Comparison of ENCODE assay signal across 23 cellular contexts in the genomic region with DNA sequence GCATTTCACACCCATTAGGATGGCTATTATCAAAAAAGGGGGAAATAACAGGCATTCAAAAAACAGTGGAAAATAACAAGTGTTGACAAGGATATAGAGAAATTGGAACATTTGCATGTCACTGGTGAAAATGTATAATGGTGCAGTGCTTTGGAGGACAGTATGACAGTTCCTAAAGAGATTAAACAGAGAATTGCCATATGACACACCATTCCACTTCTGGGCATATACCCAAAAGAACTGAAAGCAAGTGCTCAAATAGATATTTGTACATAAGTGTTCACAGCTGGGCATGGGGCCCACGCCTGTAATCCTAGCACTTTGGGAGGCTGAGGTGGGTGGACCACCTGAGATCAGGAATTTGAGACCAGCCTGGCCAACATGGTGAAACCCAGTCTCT.
DNase-seq lines count a peak whose midpoint lies in the region; ATAC-seq, FAIRE-seq and TF ChIP-seq lines count a peak whose summit lies in the region.
"Had no signal": no experiment of that assay in that cellular context is flagged by ENCODE, and none has a peak within 500 bp of the region (broad histone marks: within the 10 kb centered on the region; RNA-seq: fewer than 3 reads in every experiment).

No MANE protein-coding gene starts in this region.

- DNase-seq in heart left ventricle (peak in 1 of 5 donors; percentile 26), cardiac septum (ENCODE audit: low spot score) (no peak), NCI-H69 (lab: John Stamatoyannopoulos, UW) (peak; percentile 16), fibroblast of mammary gland (ENCODE audit: low read depth) (peak; percentile 16), D721Med (ENCODE audit: insufficient read length, low spot score) (no peak)
- no peak for DNase-seq in activated CD4-positive, alpha-beta T cell treated with anti-CD3 and anti-CD28 coated beads, Interleukin-2, amount 50 U/mL, for 48 hours
- DNase-seq: CD4-positive, CD25-positive, alpha-beta regulatory T cell; DND-41; H9; HFFc6; KBM-7; MM.1S; NCI-H1048; NCI-H1436 treated with DMSO at 0.1 percent for 48 hours; NCI-H1930; NCI-H446 treated with DMSO at 0.1 percent for 48 hours; NCI-H748 treated with DMSO at 0.1 percent for 48 hours; Peyer's patch; T-helper 1 cell had no signal

- FAIRE-seq in D721Med (lab: Jason Lieb, UNC) = no peak
- FAIRE-seq: GM12878, HepG2 had no signal

- peaks cover 0 to 47% (median 6%) of the 10 kb centered on the region in 12 donors for H3K4me1 ChIP-seq in heart left ventricle
- H3K4me1 ChIP-seq: Peyer's patch, SJSA1 had no signal

- ATAC-seq in heart left ventricle = peak; percentile 28 to 76 (median 58)
- no peak for ATAC-seq in HG02571 (IDR thresholded peaks at IDR 0.05; ENCODE audit: unreplicated experiment)
- ATAC-seq: GM12878, HepG2 had no signal

- no peaks in the 10 kb centered on the region for H3K27me3 ChIP-seq in heart left ventricle
- H3K27me3 ChIP-seq: Peyer's patch, SJSA1 had no signal

- WGBS in heart left ventricle, 4 donors = 42 to 67% (median 52%) methylated on average over 1 of the region's 1 CpG

- peaks cover 0 to 6% (median 0%) of the 10 kb centered on the region in 9 donors for H3K36me3 ChIP-seq in heart left ventricle
- H3K36me3 ChIP-seq: SJSA1 had no signal

- H3K27ac ChIP-seq in heart left ventricle = peak overlapping the region in 3 of 12 donors; percentile 2 to 40 (median 3)
- H3K27ac ChIP-seq: Peyer's patch, SJSA1 had no signal

- TF ChIP-seq POLR2A in heart left ventricle (IDR thresholded peaks at IDR 0.05) = no peak

- H3K9me3 ChIP-seq in heart left ventricle = no peaks in the 10 kb centered on the region
- H3K9me3 ChIP-seq: Peyer's patch, SJSA1 had no signal

- no peak overlapping the region for H3K4me3 ChIP-seq in heart left ventricle
- no peak overlapping the region for H3K4me3 ChIP-seq in fibroblast of mammary gland (ENCODE audit: control insufficient read depth, low read depth, low read length)
- H3K4me3 ChIP-seq: GM12878, Peyer's patch, SJSA1 had no signal

- intact Hi-C loops in heart left ventricle (cut with DNase I) (no loop called here), cardiac septum (cut with DNase I) (no loop called here)

- TF ChIP-seq CTCF in heart left ventricle (IDR thresholded peaks at IDR 0.05) (no peak), fibroblast of mammary gland (conservative IDR thresholded peaks at IDR 0.05; ENCODE audit: control insufficient read depth, insufficient read depth, low read depth, low read length) (no peak), D721Med (IDR thresholded peaks at IDR 0.05; ENCODE audit: insufficient read depth, missing control alignments) (no peak)

Comparison
In these comparisons a context has a peak if more than half of its experiments do, and no peak if none do; other contexts are left out.
1. DNase-seq: peak in NCI-H69 (single experiment) and fibroblast of mammary gland (single experiment); none in cardiac septum (single experiment), D721Med (single experiment) and activated CD4-positive, alpha-beta T cell treated with anti-CD3 and anti-CD28 coated beads, Interleukin-2, amount 50 U/mL, for 48 hours (0 of 2).